ENCODE assay signal across 11 cellular contexts in genomic region chr2:203681978-203682377, GRCh38. TPM values are rescaled to one million over a fixed set of nuclear protein-coding genes. Genes with fewer than 3 reads are reported as not detected.
DNase-seq lines count a peak whose midpoint lies in the region; ATAC-seq, FAIRE-seq and TF ChIP-seq lines count a peak whose summit lies in the region.
"Had no signal": no experiment of that assay in that cellular context is flagged by ENCODE, and none has a peak within 500 bp of the region (broad histone marks: within the 10 kb centered on the region; RNA-seq: fewer than 3 reads in every experiment).

No MANE protein-coding gene starts in this region.

- peak overlapping the region in 1 of 2 donors; percentile 28 for H3K4me3 ChIP-seq in ascending aorta
- H3K4me3 ChIP-seq in kidney (ENCODE audit: low read length in 2 of 2), result no peak overlapping the region
- H3K4me3 ChIP-seq in thyroid gland (replicated peaks in 1 of 3), result no peak overlapping the region

- H3K27me3 ChIP-seq in ascending aorta, result no peaks in the 10 kb centered on the region
- H3K27me3 ChIP-seq in thyroid gland, result no peaks in the 10 kb centered on the region

- no peaks in the 10 kb centered on the region for H3K27me3 Mint-ChIP-seq in activated T-cell treated with anti-CD3 and anti-CD28 coated beads, Interleukin-2, amount 50 U/mL, for 72 hours (ENCODE audit: low read depth)
- no peaks in the 10 kb centered on the region for H3K27me3 Mint-ChIP-seq in activated T-cell treated with anti-CD3 and anti-CD28 coated beads, Interleukin-2, amount 50 U/mL, for 4 hours (ENCODE audit: low read depth)
- peaks cover 3% of the 10 kb centered on the region for H3K27me3 Mint-ChIP-seq in nephron progenitor cell (ENCODE audit: low read depth, poor library complexity)
- H3K27me3 Mint-ChIP-seq: central memory CD8-positive, alpha-beta T cell had no signal

- 82% methylated on average over 2 of the region's 2 CpGs for WGBS in thyroid gland, 2 donors

- H3K9me3 ChIP-seq in ascending aorta, result no peaks in the 10 kb centered on the region
- no peaks in the 10 kb centered on the region for H3K9me3 ChIP-seq in kidney (ENCODE audit: control insufficient read depth in 1 of 2, low read length in 2 of 2)
- H3K9me3 ChIP-seq in thyroid gland, result no peaks in the 10 kb centered on the region

- H3K4me1 ChIP-seq in ascending aorta (peaks cover 14 to 55% of the 10 kb centered on the region in 2 donors), kidney (ENCODE audit: control insufficient read depth in 1 of 2, insufficient read depth in 1 of 2, low read depth in 1 of 2, low read length in 2 of 2) (peaks cover 18 to 26% of the 10 kb centered on the region in 2 donors), thyroid gland (peaks cover 15 to 38% of the 10 kb centered on the region in 2 donors)

- H3K4me3 Mint-ChIP-seq in activated T-cell treated with anti-CD3 and anti-CD28 coated beads, Interleukin-2, amount 50 U/mL, for 72 hours, result peak overlapping the region in 1 of 2 donors; percentile 42
- no peak overlapping the region for H3K4me3 Mint-ChIP-seq in activated T-cell treated with anti-CD3 and anti-CD28 coated beads, Interleukin-2, amount 50 U/mL, for 4 hours
- no peak overlapping the region for H3K4me3 Mint-ChIP-seq in nephron progenitor cell
- H3K4me3 Mint-ChIP-seq: central memory CD8-positive, alpha-beta T cell; neural crest cell had no signal

- peaks cover 3 to 8% of the 10 kb centered on the region in 2 donors for H3K9me3 Mint-ChIP-seq in activated T-cell treated with anti-CD3 and anti-CD28 coated beads, Interleukin-2, amount 50 U/mL, for 72 hours
- H3K9me3 Mint-ChIP-seq in activated T-cell treated with anti-CD3 and anti-CD28 coated beads, Interleukin-2, amount 50 U/mL, for 4 hours, result peaks cover 5% of the 10 kb centered on the region
- H3K9me3 Mint-ChIP-seq in nephron progenitor cell, result peaks cover 9% of the 10 kb centered on the region
- H3K9me3 Mint-ChIP-seq: central memory CD8-positive, alpha-beta T cell had no signal

- DNase-seq in activated T-cell treated with anti-CD3 and anti-CD28 coated beads, Interleukin-2, amount 50 U/mL, for 72 hours, result peak in 1 of 2 donors; percentile 7
- no peak for DNase-seq in activated T-cell treated with anti-CD3 and anti-CD28 coated beads, Interleukin-2, amount 50 U/mL, for 4 hours
- DNase-seq in ascending aorta (ENCODE audit: low spot score in 2 of 2), result peak in 1 of 2 donors; percentile 88
- no peak for DNase-seq in kidney
- DNase-seq in thyroid gland, result no peak
- DNase-seq in nephron progenitor cell, result no peak
- DNase-seq in mesenteric fat pad (ENCODE audit: low spot score), result no peak
- no peak for DNase-seq in DMS 273 treated with DMSO at 0.1 percent for 48 hours (lab: John Stamatoyannopoulos, UW)
- DNase-seq: hippocampal formation had no signal

- TF ChIP-seq CTCF in ascending aorta (IDR thresholded peaks at IDR 0.05), result no peak
- no peak for TF ChIP-seq CTCF in kidney (IDR thresholded peaks at IDR 0.05; ENCODE audit: borderline replicate concordance, extremely low read depth, insufficient read depth)
- no peak for TF ChIP-seq CTCF in thyroid gland (IDR thresholded peaks at IDR 0.05)
- TF ChIP-seq CTCF in nephron progenitor cell (IDR thresholded peaks at IDR 0.05), result no peak

- no peaks in the 10 kb centered on the region for H3K36me3 ChIP-seq in ascending aorta
- H3K36me3 ChIP-seq in kidney (ENCODE audit: control insufficient read depth in 1 of 2, insufficient read depth in 2 of 2, low read length in 2 of 2), result no peaks in the 10 kb centered on the region
- no peaks in the 10 kb centered on the region for H3K36me3 ChIP-seq in thyroid gland

- intact Hi-C loops in ascending aorta (cut with DNase I) (loop anchor here (2.0 kb wide), 1 partner anchor 99 kb away; no protein-coding TSS in a partner anchor), kidney (cut with DNase I) (no loop called here), thyroid gland (cut with DNase I) (no loop called here)

- peaks cover 58% of the 10 kb centered on the region for H3K4me1 Mint-ChIP-seq in activated T-cell treated with anti-CD3 and anti-CD28 coated beads, Interleukin-2, amount 50 U/mL, for 72 hours (ENCODE audit: low read depth)
- H3K4me1 Mint-ChIP-seq in activated T-cell treated with anti-CD3 and anti-CD28 coated beads, Interleukin-2, amount 50 U/mL, for 4 hours (ENCODE audit: low read depth), result peaks cover 28% of the 10 kb centered on the region
- H3K4me1 Mint-ChIP-seq in nephron progenitor cell, result peaks cover 43% of the 10 kb centered on the region

- H3K27ac Mint-ChIP-seq in activated T-cell treated with anti-CD3 and anti-CD28 coated beads, Interleukin-2, amount 50 U/mL, for 72 hours, result peak overlapping the region; percentile 49
- no peak overlapping the region for H3K27ac Mint-ChIP-seq in nephron progenitor cell

- peaks cover 0 to 1% of the 10 kb centered on the region in 2 donors for H3K36me3 Mint-ChIP-seq in activated T-cell treated with anti-CD3 and anti-CD28 coated beads, Interleukin-2, amount 50 U/mL, for 72 hours (ENCODE audit: insufficient read depth in 2 of 2)
- H3K36me3 Mint-ChIP-seq in activated T-cell treated with anti-CD3 and anti-CD28 coated beads, Interleukin-2, amount 50 U/mL, for 4 hours (ENCODE audit: insufficient read depth), result no peaks in the 10 kb centered on the region
- no peaks in the 10 kb centered on the region for H3K36me3 Mint-ChIP-seq in nephron progenitor cell (ENCODE audit: low read depth)

- no peak for ATAC-seq in activated T-cell treated with anti-CD3 and anti-CD28 coated beads, Interleukin-2, amount 50 U/mL, for 72 hours (replicated peaks in 1 of 2)
- no peak for ATAC-seq in activated T-cell treated with anti-CD3 and anti-CD28 coated beads, Interleukin-2, amount 50 U/mL, for 4 hours

- peak overlapping the region; percentile 88 to 96 for H3K27ac ChIP-seq in ascending aorta
- peak overlapping the region; percentile 23 to 72 for H3K27ac ChIP-seq in kidney (ENCODE audit: low read depth in 2 of 2, low read length in 2 of 2)
- peak overlapping the region; percentile 39 to 66 (median 55) for H3K27ac ChIP-seq in thyroid gland

- FAIRE-seq in kidney (lab: Jason Lieb, UNC), result no peak

- TF ChIP-seq POLR2A in thyroid gland (IDR thresholded peaks at IDR 0.05), result no peak

- no peak overlapping the region for H3K9ac ChIP-seq in kidney (ENCODE audit: low read length in 2 of 2)

RNA-seq across cellular contexts. Expression of gene CD28, which starts 24.5 kb away (rescaled TPM):
- total RNA-seq in activated T-cell treated with anti-CD3 and anti-CD28 coated beads, Interleukin-2, amount 50 U/mL, for 72 hours, result 100 to 1,000 TPM; 177 to 206 TPM
- 100 to 1,000 TPM in 2 of 3 donors, 10 to 100 TPM in 1; 78.3 to 124 (median 124) TPM for total RNA-seq in activated T-cell treated with anti-CD3 and anti-CD28 coated beads, Interleukin-2, amount 50 U/mL, for 4 hours
- 4.0 TPM for total RNA-seq in ascending aorta
- 4.7 TPM for total RNA-seq in kidney
- polyA plus RNA-seq in kidney (ENCODE audit: insufficient read depth, low read depth, low replicate concordance), result 0.37 TPM
- total RNA-seq in thyroid gland, result 1 to 10 TPM in 1 of 4 donors, under 1 TPM in 3; 0.20 to 1.3 (median 0.51) TPM
- total RNA-seq in mesenteric fat pad, result 15.7 TPM
- total RNA-seq: neural crest cell had no signal
